16 cellular contexts compared by ENCODE assay signal in the genomic region with DNA sequence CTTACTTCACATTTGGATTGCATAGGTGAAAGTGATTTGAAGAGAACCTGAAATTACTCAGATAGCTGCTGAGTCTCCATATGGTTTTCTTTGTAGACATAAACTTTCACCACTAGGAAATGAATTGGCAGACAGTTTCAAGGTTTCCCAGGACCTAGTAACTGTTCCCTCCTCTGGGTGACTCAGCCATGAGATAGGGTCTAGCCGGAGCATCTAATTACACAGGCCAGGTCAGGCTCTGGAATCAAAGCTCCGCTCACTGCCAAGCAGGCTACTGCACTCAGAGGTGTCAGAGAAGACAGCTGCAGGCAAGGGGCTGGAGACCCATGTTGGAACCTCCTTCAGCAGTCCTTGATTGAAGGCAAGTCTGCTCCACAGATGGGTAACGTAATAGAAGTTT.
DNase-seq lines count a peak whose midpoint lies in the region; ATAC-seq and TF ChIP-seq lines count a peak whose summit lies in the region.
"Had no signal": no experiment of that assay in that cellular context is flagged by ENCODE, and none has a peak within 500 bp of the region (broad histone marks: within the 10 kb centered on the region; RNA-seq: fewer than 3 reads in every experiment).

No MANE protein-coding gene starts in this region.

- no peak overlapping the region for H3K27ac Mint-ChIP-seq in activated CD8-positive, alpha-beta T cell treated with anti-CD3 and anti-CD28 coated beads, Interleukin-2, amount 10 ng/mL, durations not matched to agents 7 days and 5 days
- H3K27ac Mint-ChIP-seq in CD8-positive, alpha-beta T cell, result no peak overlapping the region
- H3K27ac Mint-ChIP-seq: H9; mesothelial cell of epicardium; stimulated activated naive CD8-positive, alpha-beta T cell treated with anti-CD3 and anti-CD28 coated beads, Interleukin-15, Interleukin-2, amounts not matched to agents 100 ng/mL and 50 ng/mL, for 24 hours had no signal

- intact Hi-C loops in adrenal gland (cut with DNase I) (no loop called here), right cardiac atrium (cut with DNase I) (no loop called here)
- intact Hi-C loops in CD8-positive, alpha-beta T cell (cut with DNase I, micrococcal nuclease), result no loop called here

- CTCF ChIA-PET in AG04449 (lab: Yijun Ruan, JAX), result interaction anchor here (0.8 to 2.0 kb wide), 5 partner anchors 9 to 77 kb away, joined by 3 to 7 read pairs (median 6); no protein-coding TSS in a partner anchor
- CTCF ChIA-PET in activated CD8-positive, alpha-beta T cell treated with anti-CD3 and anti-CD28 coated beads, Interleukin-2, amount 10 ng/mL, durations not matched to agents 7 days and 5 days (lab: Charles Lee), result no interaction called here
- CTCF ChIA-PET in CD8-positive, alpha-beta T cell (lab: Charles Lee), result interaction anchor here (1.2 kb wide), 1 partner anchor 10 kb away, joined by 4 read pairs; no protein-coding TSS in a partner anchor

- POLR2A ChIA-PET in AG04449 (lab: Yijun Ruan, JAX), result no interaction called here
- POLR2A ChIA-PET in activated CD8-positive, alpha-beta T cell treated with anti-CD3 and anti-CD28 coated beads, Interleukin-2, amount 10 ng/mL, durations not matched to agents 7 days and 5 days (lab: Charles Lee), result no interaction called here
- POLR2A ChIA-PET in CD8-positive, alpha-beta T cell (lab: Charles Lee), result no interaction called here

- H3K4me1 ChIP-seq in adrenal gland (replicated peaks in 1 of 2) (no peaks in the 10 kb centered on the region), right cardiac atrium (ENCODE audit: control insufficient read depth, insufficient read depth, low read length) (no peaks in the 10 kb centered on the region)
- H3K4me1 ChIP-seq in CD8-positive, alpha-beta T cell (ENCODE audit: insufficient read depth, low read length), result no peaks in the 10 kb centered on the region

- TF ChIP-seq POLR2A in adrenal gland (IDR thresholded peaks at IDR 0.05), result no peak

- TF ChIP-seq CTCF in AG04449 (IDR thresholded peaks at IDR 0.05; ENCODE audit: insufficient read depth, low read length, missing control alignments) (peak; percentile 8), adrenal gland (IDR thresholded peaks at IDR 0.05) (peak in 3 of 6 experiments; percentile 13 to 27 (median 19))
- TF ChIP-seq CTCF in CD8-positive, alpha-beta T cell (IDR thresholded peaks at IDR 0.05), result no peak

- peaks cover 2% of the 10 kb centered on the region for H3K4me1 Mint-ChIP-seq in activated CD8-positive, alpha-beta T cell treated with anti-CD3 and anti-CD28 coated beads, Interleukin-2, amount 10 ng/mL, durations not matched to agents 7 days and 5 days (ENCODE audit: low read depth)
- H3K4me1 Mint-ChIP-seq in CD8-positive, alpha-beta T cell (ENCODE audit: low read depth), result no peaks in the 10 kb centered on the region
- H3K4me1 Mint-ChIP-seq: H9 had no signal

- 44 to 71% (median 57%) methylated on average over 3 of the region's 3 CpGs for WGBS in adrenal gland, 4 donors
- 70% methylated on average over 3 of the region's 3 CpGs for WGBS in right cardiac atrium

- H3K36me3 Mint-ChIP-seq in activated CD8-positive, alpha-beta T cell treated with anti-CD3 and anti-CD28 coated beads, Interleukin-2, amount 10 ng/mL, durations not matched to agents 7 days and 5 days (ENCODE audit: low read depth), result no peaks in the 10 kb centered on the region
- H3K36me3 Mint-ChIP-seq in CD8-positive, alpha-beta T cell, result no peaks in the 10 kb centered on the region
- H3K36me3 Mint-ChIP-seq: mesothelial cell of epicardium had no signal

- H3K9me3 Mint-ChIP-seq in activated CD8-positive, alpha-beta T cell treated with anti-CD3 and anti-CD28 coated beads, Interleukin-2, amount 10 ng/mL, durations not matched to agents 7 days and 5 days (ENCODE audit: insufficient read depth), result no peaks in the 10 kb centered on the region
- H3K9me3 Mint-ChIP-seq in CD8-positive, alpha-beta T cell, result peaks cover 3% of the 10 kb centered on the region
- H3K9me3 Mint-ChIP-seq: H9; stimulated activated naive CD8-positive, alpha-beta T cell treated with anti-CD3 and anti-CD28 coated beads, Interleukin-15, Interleukin-2, amounts not matched to agents 100 ng/mL and 50 ng/mL, for 24 hours had no signal

- H3K4me3 Mint-ChIP-seq in activated CD8-positive, alpha-beta T cell treated with anti-CD3 and anti-CD28 coated beads, Interleukin-2, amount 10 ng/mL, durations not matched to agents 7 days and 5 days, result no peak overlapping the region
- no peak overlapping the region for H3K4me3 Mint-ChIP-seq in CD8-positive, alpha-beta T cell
- H3K4me3 Mint-ChIP-seq: H9; mesothelial cell of epicardium; stimulated activated naive CD8-positive, alpha-beta T cell treated with anti-CD3 and anti-CD28 coated beads, Interleukin-15, Interleukin-2, amounts not matched to agents 100 ng/mL and 50 ng/mL, for 24 hours had no signal

- H3K9me3 ChIP-seq in adrenal gland (replicated peaks in 1 of 3), result no peaks in the 10 kb centered on the region
- H3K9me3 ChIP-seq in right cardiac atrium (ENCODE audit: control insufficient read depth, low read length), result no peaks in the 10 kb centered on the region
- no peaks in the 10 kb centered on the region for H3K9me3 ChIP-seq in CD8-positive, alpha-beta T cell (ENCODE audit: low read length)
- H3K9me3 ChIP-seq: neutrophil had no signal

- peaks cover 2% of the 10 kb centered on the region for H3K27me3 Mint-ChIP-seq in activated CD8-positive, alpha-beta T cell treated with anti-CD3 and anti-CD28 coated beads, Interleukin-2, amount 10 ng/mL, durations not matched to agents 7 days and 5 days (ENCODE audit: low read depth)
- no peaks in the 10 kb centered on the region for H3K27me3 Mint-ChIP-seq in CD8-positive, alpha-beta T cell (ENCODE audit: low read depth)
- H3K27me3 Mint-ChIP-seq: stimulated activated naive CD8-positive, alpha-beta T cell treated with anti-CD3 and anti-CD28 coated beads, Interleukin-15, Interleukin-2, amounts not matched to agents 100 ng/mL and 50 ng/mL, for 24 hours had no signal

- no peaks in the 10 kb centered on the region for H3K36me3 ChIP-seq in adrenal gland (replicated peaks in 1 of 2)
- H3K36me3 ChIP-seq in CD8-positive, alpha-beta T cell (ENCODE audit: insufficient read depth, low read length), result no peaks in the 10 kb centered on the region
- H3K36me3 ChIP-seq: neutrophil had no signal

- peak; percentile 64 to 75 for ATAC-seq in right cardiac atrium
- ATAC-seq in activated CD8-positive, alpha-beta T cell treated with anti-CD3 and anti-CD28 coated beads, Interleukin-2, amount 10 ng/mL, durations not matched to agents 7 days and 5 days, result no peak
- no peak for ATAC-seq in HG03039 (IDR thresholded peaks at IDR 0.05; ENCODE audit: unreplicated experiment)
- ATAC-seq in CD8-positive, alpha-beta T cell, result no peak

- H3K27me3 ChIP-seq in adrenal gland (no peaks in the 10 kb centered on the region), right cardiac atrium (ENCODE audit: control insufficient read depth, insufficient read depth) (no peaks in the 10 kb centered on the region)
- no peaks in the 10 kb centered on the region for H3K27me3 ChIP-seq in CD8-positive, alpha-beta T cell (ENCODE audit: insufficient read depth, low read length)
- H3K27me3 ChIP-seq: neutrophil had no signal

- DNase-seq in AG04449 (ENCODE audit: low read depth, low spot score), result peak; percentile 29
- peak; percentile 42 for DNase-seq in H4 (ENCODE audit: low spot score)
- DNase-seq in adrenal gland, result peak; percentile 29 to 71 (median 51)
- DNase-seq in right cardiac atrium, result no peak
- DNase-seq in activated CD8-positive, alpha-beta T cell treated with anti-CD3 and anti-CD28 coated beads, Interleukin-2, amount 10 ng/mL, durations not matched to agents 7 days and 5 days, result no peak
- no peak for DNase-seq in activated CD4-positive, alpha-beta T cell treated with anti-CD3 and anti-CD28 coated beads for 48 hours
- DNase-seq in CD8-positive, alpha-beta T cell, result no peak
- DNase-seq: activated CD4-positive, alpha-beta T cell treated with anti-CD3 and anti-CD28 coated beads, Interleukin-2, amount 50 U/mL, for 4 hours; H9; NCI-H1694; NCI-H526 treated with DMSO at 0.1 percent for 48 hours; SHP77 had no signal

- H3K27ac ChIP-seq in adrenal gland, result no peak overlapping the region
- H3K27ac ChIP-seq in right cardiac atrium (ENCODE audit: low read length), result no peak overlapping the region
- no peak overlapping the region for H3K27ac ChIP-seq in CD8-positive, alpha-beta T cell (ENCODE audit: low read depth, low read length)
- H3K27ac ChIP-seq: neutrophil had no signal

- H3K4me3 ChIP-seq in AG04449 (ENCODE audit: low read depth, low read length) (no peak overlapping the region), adrenal gland (no peak overlapping the region), right cardiac atrium (ENCODE audit: low read length) (no peak overlapping the region)
- no peak overlapping the region for H3K4me3 ChIP-seq in CD8-positive, alpha-beta T cell (ENCODE audit: low read depth, low read length)

Comparison
In these comparisons a context has a peak if more than half of its experiments do, and no peak if none do; other contexts are left out.
1. DNase-seq: peak in AG04449 (single experiment), H4 (single experiment) and adrenal gland (7 of 7); none in right cardiac atrium (0 of 3), activated CD8-positive, alpha-beta T cell treated with anti-CD3 and anti-CD28 coated beads, Interleukin-2, amount 10 ng/mL, durations not matched to agents 7 days and 5 days (single experiment), activated CD4-positive, alpha-beta T cell treated with anti-CD3 and anti-CD28 coated beads for 48 hours (single experiment) and CD8-positive, alpha-beta T cell (0 of 7).
2. ATAC-seq: peak in right cardiac atrium (2 of 2); none in activated CD8-positive, alpha-beta T cell treated with anti-CD3 and anti-CD28 coated beads, Interleukin-2, amount 10 ng/mL, durations not matched to agents 7 days and 5 days (single experiment), HG03039 (single experiment) and CD8-positive, alpha-beta T cell (single experiment).